8 cellular contexts compared by ENCODE assay signal in the genomic region with DNA sequence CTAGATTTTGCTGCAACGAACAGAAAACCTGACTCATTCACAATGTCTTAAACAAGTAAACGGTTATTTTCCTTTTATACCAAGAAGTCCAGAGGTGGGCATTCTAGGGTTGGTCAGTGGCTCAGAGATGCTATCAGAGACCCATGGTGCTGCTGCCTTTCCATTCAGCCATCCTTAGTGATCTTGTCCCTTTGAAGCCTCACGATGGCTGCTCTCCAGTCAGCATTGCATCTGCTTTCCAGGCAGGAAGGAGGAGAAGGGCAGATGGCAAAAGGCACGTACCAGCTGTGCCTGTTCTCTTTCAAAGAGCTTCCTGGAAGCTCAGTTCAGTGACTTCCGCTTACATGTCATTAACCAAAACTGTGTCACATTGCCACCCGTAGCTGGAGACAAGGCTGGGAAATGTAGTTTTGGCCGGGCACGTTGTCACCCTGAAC. TPM values are rescaled to one million over a fixed set of nuclear protein-coding genes. Genes with fewer than 3 reads are reported as not detected.
DNase-seq lines count a peak whose midpoint lies in the region; ATAC-seq, FAIRE-seq and TF ChIP-seq lines count a peak whose summit lies in the region.

No MANE protein-coding gene starts in this region.

- H3K9ac ChIP-seq in BLaER1 treated with 17β-estradiol and CSF1 and Interleukin-3, amounts not matched to agents 10 nM and 100 nM = peak overlapping the region; percentile 15 to 68 (median 41); a peak in 14 of 22 replicates
- H3K9ac ChIP-seq in GM12878 (ENCODE audit: control insufficient read depth, insufficient read depth, low read length) (peak overlapping the region; percentile 74), PC-3 (ENCODE audit: low read length) (no peak overlapping the region)

- H3K36me3 Mint-ChIP-seq in naive thymus-derived CD8-positive, alpha-beta T cell = peaks cover 0 to 2% (median 0%) of the 10 kb centered on the region in 3 donors

- intact Hi-C loops in GM12878 (cut with micrococcal nuclease; ENCODE audit: unreplicated experiment) = no loop called here
- intact Hi-C loops in PC-3 (cut with micrococcal nuclease) = no loop called here

- peak overlapping the region in 8 of 10 experiments; percentile 0 to 41 (median 26); a peak in 10 of 20 replicates for H3K4me3 ChIP-seq in BLaER1 treated with 17β-estradiol and CSF1 and Interleukin-3, amounts not matched to agents 10 nM and 100 nM
- peak overlapping the region; percentile 53 for H3K4me3 ChIP-seq in GM12878
- H3K4me3 ChIP-seq in thoracic aorta = peak overlapping the region; percentile 35
- H3K4me3 ChIP-seq in PC-3 (ENCODE audit: low read length) = no peak overlapping the region

- H3K4me1 ChIP-seq in BLaER1 treated with 17β-estradiol and CSF1 and Interleukin-3, amounts not matched to agents 10 nM and 100 nM = peaks cover 24 to 45% (median 31%) of the 10 kb centered on the region in 10 experiments
- peaks cover 4% of the 10 kb centered on the region for H3K4me1 ChIP-seq in GM12878 (ENCODE audit: control insufficient read depth, insufficient read depth, low read length)
- H3K4me1 ChIP-seq in thoracic aorta (ENCODE audit: control insufficient read depth in 1 of 2, low read depth in 2 of 2) = peaks cover 31 to 56% of the 10 kb centered on the region in 2 donors
- H3K4me1 ChIP-seq in PC-3 (ENCODE audit: insufficient read depth, low read length) = peaks cover 10% of the 10 kb centered on the region

- no peaks in the 10 kb centered on the region for H3K9me2 ChIP-seq in PC-3 (replicated peaks; ENCODE audit: low read length)

- BruUV-seq in GM12878 (replicated peaks; lab: Mats Ljungman, UMichigan) (no TSS peak), PC-3 (replicated peaks; lab: Mats Ljungman, UMichigan) (no TSS peak)

- no peaks in the 10 kb centered on the region for H3F3A ChIP-seq in PC-3 (ENCODE audit: low read length, unreplicated experiment)

- POLR2A ChIA-PET in GM12878 (lab: Charles Lee) (interaction anchor here (0.6 to 2.9 kb wide), 12 partner anchors 10 to 161 kb away, joined by 3 to 21 read pairs (median 4); no protein-coding TSS in a partner anchor), PC-3 (lab: Charles Lee; ENCODE audit: unreplicated experiment) (no interaction called here)
- POLR2A ChIA-PET in naive thymus-derived CD8-positive, alpha-beta T cell (lab: Charles Lee) = interaction anchor here (1.2 to 2.6 kb wide), 3 partner anchors 13 to 161 kb away, joined by 3 to 25 read pairs (median 3); a partner anchor contains a TSS

- in situ Hi-C loops in GM12878 (cut with MboI) = no loop called here

- H3K9me3 ChIP-seq in BLaER1 treated with 17β-estradiol and CSF1 and Interleukin-3, amounts not matched to agents 10 nM and 100 nM (replicated peaks in 1 of 11) = no peaks in the 10 kb centered on the region
- H3K9me3 ChIP-seq in GM12878 (replicated peaks; ENCODE audit: control insufficient read depth, insufficient read depth, low read length) (no peaks in the 10 kb centered on the region), thoracic aorta (no peaks in the 10 kb centered on the region), PC-3 (ENCODE audit: low read length) (no peaks in the 10 kb centered on the region)

- peaks cover 0 to 18% (median 9%) of the 10 kb centered on the region in 11 experiments; a peak in 10 of 22 replicates for H3K36me3 ChIP-seq in BLaER1 treated with 17β-estradiol and CSF1 and Interleukin-3, amounts not matched to agents 10 nM and 100 nM
- H3K36me3 ChIP-seq in GM12878 (ENCODE audit: control insufficient read depth in 2 of 2, insufficient read depth in 2 of 2, low read length in 1 of 2) (no peaks in the 10 kb centered on the region), thoracic aorta (no peaks in the 10 kb centered on the region), PC-3 (ENCODE audit: low read depth, low read length) (no peaks in the 10 kb centered on the region)

- peaks cover 0 to 62% (median 0%) of the 10 kb centered on the region in 11 experiments; a peak in 7 of 22 replicates for H4K20me1 ChIP-seq in BLaER1 treated with 17β-estradiol and CSF1 and Interleukin-3, amounts not matched to agents 10 nM and 100 nM
- H4K20me1 ChIP-seq in GM12878 (ENCODE audit: control insufficient read depth, insufficient read depth) = no peaks in the 10 kb centered on the region
- H4K20me1 ChIP-seq in PC-3 (ENCODE audit: low read length) = no peaks in the 10 kb centered on the region

- SMC1A ChIA-PET in GM12878 (lab: Charles Lee; ENCODE audit: uncharacterized antibody, unreplicated experiment) = interaction anchor here (0.5 to 5.3 kb wide), 18 partner anchors 7 to 476 kb away, joined by 3 to 38 read pairs (median 5); a partner anchor contains a TSS

- H3K4me2 ChIP-seq in BLaER1 treated with 17β-estradiol and CSF1 and Interleukin-3, amounts not matched to agents 10 nM and 100 nM = peak overlapping the region; percentile 53 to 88 (median 71)
- H3K4me2 ChIP-seq in GM12878 (ENCODE audit: control insufficient read depth, insufficient read depth) (peak overlapping the region; percentile 95), PC-3 (ENCODE audit: low read length) (no peak overlapping the region)

- peak overlapping the region; percentile 67 to 91 (median 84) for H3K4me3 Mint-ChIP-seq in naive thymus-derived CD8-positive, alpha-beta T cell

- H3K9me3 Mint-ChIP-seq in naive thymus-derived CD8-positive, alpha-beta T cell = no peaks in the 10 kb centered on the region

- H3K4me1 Mint-ChIP-seq in naive thymus-derived CD8-positive, alpha-beta T cell = peaks cover 6 to 47% (median 19%) of the 10 kb centered on the region in 4 donors

- CTCF ChIA-PET in GM12878 (lab: Yijun Ruan, JAX) (interaction anchor here (0.7 to 2.3 kb wide), 8 partner anchors 12 to 180 kb away, joined by 3 to 7 read pairs (median 3); no protein-coding TSS in a partner anchor), PC-3 (lab: Charles Lee) (interaction anchor here (0.5 kb wide), 1 partner anchor 166 kb away, joined by 3 read pairs; no protein-coding TSS in a partner anchor)

- H3K79me2 ChIP-seq in GM12878 (ENCODE audit: control insufficient read depth, insufficient read depth, low read length) (peaks cover 20% of the 10 kb centered on the region), PC-3 (ENCODE audit: low read length) (peaks cover 38% of the 10 kb centered on the region)

- DNase-seq in GM12878 (ENCODE audit: low read depth, low spot score) (peak; percentile 56), thoracic aorta (ENCODE audit: low spot score) (no peak), PC-3 (no peak)
- DNase-seq in naive thymus-derived CD8-positive, alpha-beta T cell = peak in 9 of 10 donors; percentile 7 to 67 (median 44)

- TF ChIP-seq RAD21 in GM12878 (IDR thresholded peaks at IDR 0.05; ENCODE audit: insufficient read depth, low read depth, low read length) = 0 out of 2 replicates have a peak, but pooled peaks have one; percentile 1

- H2AFZ ChIP-seq in GM12878 (ENCODE audit: control insufficient read depth, low read depth, low read length) = peak overlapping the region; percentile 96
- H2AFZ ChIP-seq in PC-3 (ENCODE audit: low read length) = no peak overlapping the region

- H3K27ac ChIP-seq in BLaER1 treated with 17β-estradiol and CSF1 and Interleukin-3, amounts not matched to agents 10 nM and 100 nM = peak overlapping the region; percentile 37 to 81 (median 70); a peak in 21 of 22 replicates
- H3K27ac ChIP-seq in GM12878 (ENCODE audit: control insufficient read depth, insufficient read depth) (peak overlapping the region; percentile 78), thoracic aorta (peak overlapping the region; percentile 19 to 41), PC-3 (ENCODE audit: low read length) (no peak overlapping the region)

- FAIRE-seq in GM12878 (lab: Jason Lieb, UNC) = peak; percentile 44

- H3K27me3 ChIP-seq in BLaER1 treated with 17β-estradiol and CSF1 and Interleukin-3, amounts not matched to agents 10 nM and 100 nM = no peaks in the 10 kb centered on the region
- H3K27me3 ChIP-seq in GM12878 (replicated peaks in 1 of 2; ENCODE audit: control insufficient read depth in 2 of 2, insufficient read depth in 2 of 2, low read length in 1 of 2) = no peaks in the 10 kb centered on the region
- H3K27me3 ChIP-seq in thoracic aorta (replicated peaks; ENCODE audit: insufficient read depth) = no peaks in the 10 kb centered on the region
- H3K27me3 ChIP-seq in PC-3 (ENCODE audit: low read length) = no peaks in the 10 kb centered on the region

- H3K27me3 Mint-ChIP-seq in naive thymus-derived CD8-positive, alpha-beta T cell = no peaks in the 10 kb centered on the region

- TF ChIP-seq CTCF in GM12878 (IDR thresholded peaks at IDR 0.05 in 2 of 3, conservative IDR thresholded peaks at IDR 0.05 in 1 of 3; ENCODE audit: control insufficient read depth in 2 of 3, extremely low read depth in 1 of 3, insufficient read depth in 1 of 3, low read depth in 3 of 3, low read length in 3 of 3) (no peak), thoracic aorta (IDR thresholded peaks at IDR 0.05) (no peak), PC-3 (conservative IDR thresholded peaks at IDR 0.05; ENCODE audit: low read depth, low read length) (no peak)

- 2% methylated on average over 8 of the region's 8 CpGs for WGBS in GM12878 (ENCODE audit: insufficient coverage, insufficient replicate concordance, low lambda C conversion rate, missing lambda C conversion rate)

- TF ChIP-seq POLR2A in GM19099 (IDR thresholded peaks at IDR 0.05; ENCODE audit: extremely low read depth, insufficient read length, low read depth) = peak; percentile 69
- TF ChIP-seq POLR2A in GM12878 (IDR thresholded peaks at IDR 0.05; ENCODE audit: low read depth, low read length) = peak; percentile 83

- RAD21 ChIA-PET in GM12878 (lab: Charles Lee; ENCODE audit: unreplicated experiment) = interaction anchor here (0.8 to 2.3 kb wide), 10 partner anchors 15 to 184 kb away, joined by 3 to 16 read pairs (median 4); no protein-coding TSS in a partner anchor

- ATAC-seq in HG03354 (IDR thresholded peaks at IDR 0.05; ENCODE audit: poor library complexity, severe bottlenecking, unreplicated experiment) = peak; percentile 91
- peak; percentile 59 for ATAC-seq in SK-N-SH treated with all-trans-retinoic acid at 6 μM for 48 hours
- peak; percentile 71 for ATAC-seq in GM12878
- ATAC-seq in naive thymus-derived CD8-positive, alpha-beta T cell = peak; percentile 93 to 98
- no peak for ATAC-seq in thoracic aorta (ENCODE audit: insufficient number of reproducible peaks, low FRiP score, low read depth)
- no peak for ATAC-seq in PC-3

- peak overlapping the region; percentile 68 to 97 (median 94) for H3K27ac Mint-ChIP-seq in naive thymus-derived CD8-positive, alpha-beta T cell

- TF ChIP-seq EP300 in GM12878 (IDR thresholded peaks at IDR 0.05; ENCODE audit: borderline replicate concordance in 1 of 2, control insufficient read depth in 1 of 2, low read depth in 2 of 2, low read length in 2 of 2) = no peak

RNA-seq across cellular contexts. Expression of a gene that starts 30.1 kb away (rescaled TPM):
- 47.7 and 50.4 TPM in 2 replicates for total RNA-seq in GM12878 (2013; cell fraction: nucleolus; rRNA removed)
- total RNA-seq in GM12878 (2014; rRNA removed) (7.5 TPM in 2 replicates), GM12878 (2014; rRNA removed; fragmentation: Illumina TruSeq; extraction: Trizol) (8.5 and 8.9 TPM in 2 replicates), GM12878 (2021) (11.0 and 13.0 TPM in 2 replicates), thoracic aorta (10 to 100 TPM; 14.6 to 19.3 TPM), PC-3 (2014; rRNA removed) (4.1 and 5.9 TPM in 2 replicates)
- 2.3 TPM for polyA plus RNA-seq in GM12878 (2011; ENCODE audit: low read depth)
- polyA plus RNA-seq in GM12878 (2011; rRNA removed) (4.6 and 6.5 TPM in 2 replicates), GM12878 (2014; fragmentation: Illumina TruSeq; extraction: Trizol) (7.8 and 9.9 TPM in 2 replicates), GM12878 (2014; fragmentation: Nextera tagmentation; extraction: Ambion mirVana) (1 to 10 TPM; 2.1 to 2.7 TPM), GM12878 (2014; rRNA removed) (10.0 and 13.5 TPM in 2 replicates), GM12878 (2016; fragmentation: Nextera tagmentation; extraction: Ambion mirVana) (10 to 100 TPM in 1 of 2 experiments, 1 to 10 TPM in 1; 8.5 to 10.4 TPM)
- polyA plus RNA-seq in GM12878 (2011; cell fraction: cytosol; rRNA removed) = 2.4 and 2.6 TPM in 2 replicates
- 10.0 and 10.8 TPM in 2 replicates for polyA plus RNA-seq in GM12878 (2011; cell fraction: nucleus; rRNA removed)
- polyA plus RNA-seq in GM12878 (2012) = 4.1 and 4.7 TPM in 2 replicates
- 7.4 and 8.7 TPM in 2 replicates for polyA minus RNA-seq in GM12878 (2011; rRNA and poly(A)+ RNA removed)
- 1.2 and 1.9 TPM in 2 replicates for polyA minus RNA-seq in GM12878 (2011; cell fraction: cytosol; rRNA and poly(A)+ RNA removed)
- 11.5 and 22.0 TPM in 2 replicates for polyA minus RNA-seq in GM12878 (2011; cell fraction: nucleus; rRNA and poly(A)+ RNA removed)
- 10 to 100 TPM; 23.5 to 24.8 TPM for total RNA-seq in naive thymus-derived CD8-positive, alpha-beta T cell
- polyA plus RNA-seq in naive thymus-derived CD8-positive, alpha-beta T cell = 1 to 10 TPM; 3.8 to 4.4 (median 4.0) TPM

Comparison
In these comparisons a context has a peak if more than half of its experiments do, and no peak if none do; other contexts are left out.
1. ATAC-seq: peak in HG03354 (single experiment), SK-N-SH treated with all-trans-retinoic acid at 6 μM for 48 hours (single experiment), GM12878 (single experiment) and naive thymus-derived CD8-positive, alpha-beta T cell (2 of 2); none in thoracic aorta (single experiment) and PC-3 (single experiment).
2. DNase-seq: peak in GM12878 (single experiment) and naive thymus-derived CD8-positive, alpha-beta T cell (9 of 10); none in thoracic aorta (single experiment) and PC-3 (single experiment).